ENCODE assay signal across 17 cellular contexts in genomic region chr14:75548544-75548943, GRCh38. TPM values are rescaled to one million over a fixed set of nuclear protein-coding genes. Genes with fewer than 3 reads are reported as not detected.
DNase-seq lines count a peak whose midpoint lies in the region; FAIRE-seq and TF ChIP-seq lines count a peak whose summit lies in the region.
"Had no signal": no experiment of that assay in that cellular context is flagged by ENCODE, and none has a peak within 500 bp of the region (broad histone marks: within the 10 kb centered on the region; RNA-seq: fewer than 3 reads in every experiment).

No MANE protein-coding gene starts in this region.

- H3K27ac ChIP-seq in transverse colon = no peak overlapping the region
- H3K27ac ChIP-seq: coronary artery had no signal

- no peaks in the 10 kb centered on the region for H3K9me3 Mint-ChIP-seq in activated naive CD4-positive, alpha-beta T cell treated with anti-CD3 and anti-CD28 coated beads, Interleukin-2, amount 50 U/mL, for 24 hours
- no peaks in the 10 kb centered on the region for H3K9me3 Mint-ChIP-seq in activated naive CD4-positive, alpha-beta T cell treated with anti-CD3 and anti-CD28 coated beads, Interleukin-2, amount 10 ng/mL, durations not matched to agents 7 days and 5 days
- no peaks in the 10 kb centered on the region for H3K9me3 Mint-ChIP-seq in activated T-helper 1 cell treated with anti-CD3 and anti-CD28 coated beads, Interleukin-12 subunit alpha, Interleukin-12 subunit beta, Interleukin-2, Interleukin-4 antibody, amounts not matched to agents 30 ng/mL and 10 ng/mL and 1 ng/mL, durations not matched to agents 14 hours and 24 hours and 36 hours
- H3K9me3 Mint-ChIP-seq: IgD-negative memory B cell had no signal

- in situ Hi-C loops in transverse colon (cut with MboI; ENCODE audit: low pct_ligation_motif_present in 1 of 4, low pct_unique_long_range_greater_than_20kb in 1 of 4, low sequenced_read_pairs in 3 of 4) = no loop called here

- peaks cover 16% of the 10 kb centered on the region for H3K36me3 Mint-ChIP-seq in activated naive CD4-positive, alpha-beta T cell treated with anti-CD3 and anti-CD28 coated beads, Interleukin-2, amount 50 U/mL, for 24 hours
- H3K36me3 Mint-ChIP-seq in activated naive CD4-positive, alpha-beta T cell treated with anti-CD3 and anti-CD28 coated beads, Interleukin-2, amount 10 ng/mL, durations not matched to agents 7 days and 5 days = peaks cover 25% of the 10 kb centered on the region
- H3K36me3 Mint-ChIP-seq in activated T-helper 1 cell treated with anti-CD3 and anti-CD28 coated beads, Interleukin-12 subunit alpha, Interleukin-12 subunit beta, Interleukin-2, Interleukin-4 antibody, amounts not matched to agents 30 ng/mL and 10 ng/mL and 1 ng/mL, durations not matched to agents 14 hours and 24 hours and 36 hours (ENCODE audit: low read depth) = peaks cover 49% of the 10 kb centered on the region
- H3K36me3 Mint-ChIP-seq: IgD-negative memory B cell had no signal

- H3K36me3 ChIP-seq in transverse colon = no peaks in the 10 kb centered on the region
- H3K36me3 ChIP-seq: tibial nerve had no signal

- intact Hi-C loops in activated T-helper 1 cell treated with anti-CD3 and anti-CD28 coated beads, Interleukin-12 subunit alpha, Interleukin-12 subunit beta, Interleukin-2, Interleukin-4 antibody, amounts not matched to agents 30 ng/mL and 10 ng/mL and 1 ng/mL, durations not matched to agents 14 hours and 24 hours and 36 hours (cut with micrococcal nuclease) = no loop called here
- intact Hi-C loops in transverse colon (cut with DNase I; ENCODE audit: low total_unique reads) = no loop called here

- H3K27me3 ChIP-seq in transverse colon = no peaks in the 10 kb centered on the region
- H3K27me3 ChIP-seq: tibial nerve had no signal

- peaks cover 33% of the 10 kb centered on the region for H3K4me1 Mint-ChIP-seq in activated naive CD4-positive, alpha-beta T cell treated with anti-CD3 and anti-CD28 coated beads, Interleukin-2, amount 50 U/mL, for 24 hours
- H3K4me1 Mint-ChIP-seq in activated naive CD4-positive, alpha-beta T cell treated with anti-CD3 and anti-CD28 coated beads, Interleukin-2, amount 10 ng/mL, durations not matched to agents 7 days and 5 days = peaks cover 25% of the 10 kb centered on the region
- peaks cover 73% of the 10 kb centered on the region for H3K4me1 Mint-ChIP-seq in activated T-helper 1 cell treated with anti-CD3 and anti-CD28 coated beads, Interleukin-12 subunit alpha, Interleukin-12 subunit beta, Interleukin-2, Interleukin-4 antibody, amounts not matched to agents 30 ng/mL and 10 ng/mL and 1 ng/mL, durations not matched to agents 14 hours and 24 hours and 36 hours (ENCODE audit: low read depth)

- H3K9me3 ChIP-seq in transverse colon = no peaks in the 10 kb centered on the region
- H3K9me3 ChIP-seq: tibial nerve had no signal

- no peaks in the 10 kb centered on the region for H3K27me3 Mint-ChIP-seq in activated naive CD4-positive, alpha-beta T cell treated with anti-CD3 and anti-CD28 coated beads, Interleukin-2, amount 50 U/mL, for 24 hours
- H3K27me3 Mint-ChIP-seq in activated naive CD4-positive, alpha-beta T cell treated with anti-CD3 and anti-CD28 coated beads, Interleukin-2, amount 10 ng/mL, durations not matched to agents 7 days and 5 days = no peaks in the 10 kb centered on the region
- H3K27me3 Mint-ChIP-seq in activated T-helper 1 cell treated with anti-CD3 and anti-CD28 coated beads, Interleukin-12 subunit alpha, Interleukin-12 subunit beta, Interleukin-2, Interleukin-4 antibody, amounts not matched to agents 30 ng/mL and 10 ng/mL and 1 ng/mL, durations not matched to agents 14 hours and 24 hours and 36 hours (ENCODE audit: insufficient read depth) = no peaks in the 10 kb centered on the region
- H3K27me3 Mint-ChIP-seq: IgD-negative memory B cell had no signal

- no peak overlapping the region for H3K4me3 Mint-ChIP-seq in activated naive CD4-positive, alpha-beta T cell treated with anti-CD3 and anti-CD28 coated beads, Interleukin-2, amount 50 U/mL, for 24 hours
- H3K4me3 Mint-ChIP-seq in activated naive CD4-positive, alpha-beta T cell treated with anti-CD3 and anti-CD28 coated beads, Interleukin-2, amount 10 ng/mL, durations not matched to agents 7 days and 5 days = no peak overlapping the region
- peak overlapping the region; percentile 19 for H3K4me3 Mint-ChIP-seq in activated T-helper 1 cell treated with anti-CD3 and anti-CD28 coated beads, Interleukin-12 subunit alpha, Interleukin-12 subunit beta, Interleukin-2, Interleukin-4 antibody, amounts not matched to agents 30 ng/mL and 10 ng/mL and 1 ng/mL, durations not matched to agents 14 hours and 24 hours and 36 hours

- H3K4me1 ChIP-seq in transverse colon = peaks cover 0 to 21% (median 0%) of the 10 kb centered on the region in 4 donors

- H3K4me3 ChIP-seq in transverse colon = no peak overlapping the region
- H3K4me3 ChIP-seq: coronary artery, tibial nerve had no signal

- H3K27ac Mint-ChIP-seq in activated naive CD4-positive, alpha-beta T cell treated with anti-CD3 and anti-CD28 coated beads, Interleukin-2, amount 50 U/mL, for 24 hours = peak overlapping the region; percentile 68
- no peak overlapping the region for H3K27ac Mint-ChIP-seq in activated naive CD4-positive, alpha-beta T cell treated with anti-CD3 and anti-CD28 coated beads, Interleukin-2, amount 10 ng/mL, durations not matched to agents 7 days and 5 days
- peak overlapping the region; percentile 57 for H3K27ac Mint-ChIP-seq in activated T-helper 1 cell treated with anti-CD3 and anti-CD28 coated beads, Interleukin-12 subunit alpha, Interleukin-12 subunit beta, Interleukin-2, Interleukin-4 antibody, amounts not matched to agents 30 ng/mL and 10 ng/mL and 1 ng/mL, durations not matched to agents 14 hours and 24 hours and 36 hours

- TF ChIP-seq CTCF in transverse colon (IDR thresholded peaks at IDR 0.05) = no peak

- TF ChIP-seq POLR2A in transverse colon (IDR thresholded peaks at IDR 0.05) = no peak

- FAIRE-seq in urothelium cell line (lab: Jason Lieb, UNC) = no peak

- CTCF ChIA-PET in activated naive CD4-positive, alpha-beta T cell treated with anti-CD3 and anti-CD28 coated beads, Interleukin-2, amount 10 ng/mL, durations not matched to agents 7 days and 5 days (lab: Charles Lee) = interaction anchor here (0.6 kb wide), 1 partner anchor 15 kb away, joined by 3 read pairs; no protein-coding TSS in a partner anchor

- no peak for DNase-seq in activated naive CD4-positive, alpha-beta T cell treated with anti-CD3 and anti-CD28 coated beads, Interleukin-2, amount 10 ng/mL, durations not matched to agents 7 days and 5 days
- DNase-seq in activated T-helper 1 cell treated with anti-CD3 and anti-CD28 coated beads, Interleukin-12 subunit alpha, Interleukin-12 subunit beta, Interleukin-2, Interleukin-4 antibody, amounts not matched to agents 30 ng/mL and 10 ng/mL and 1 ng/mL, durations not matched to agents 14 hours and 24 hours and 36 hours (ENCODE audit: low spot score) = no peak
- DNase-seq in iris pigment epithelial cell (ENCODE audit: low read depth) (peak; percentile 76), transverse colon (peak; percentile 51), GOT3 (lab: John Stamatoyannopoulos, UW) (no peak), urothelium cell line (ENCODE audit: low spot score) (no peak), NCI-H2029 (lab: John Stamatoyannopoulos, UW) (no peak)
- DNase-seq: activated CD4-positive, alpha-beta T cell treated with anti-CD3 and anti-CD28 coated beads, Interleukin-2, amount 50 U/mL, for 1 hour; DND-41; foreskin melanocyte; NCI-H1105 treated with DMSO at 0.1 percent for 48 hours; NCI-H446 had no signal

- TF ChIP-seq EP300 in transverse colon (IDR thresholded peaks at IDR 0.05; ENCODE audit: low read depth) = no peak

- WGBS in transverse colon (ENCODE audit: low coverage in 1 of 2), 2 donors = 39 to 56% methylated on average over 2 to 6 of the region's 7 CpGs

RNA-seq across cellular contexts. Expression of gene BATF, which starts 26.3 kb away (rescaled TPM):
- total RNA-seq in activated T-helper 1 cell treated with anti-CD3 and anti-CD28 coated beads, Interleukin-12 subunit alpha, Interleukin-12 subunit beta, Interleukin-2, Interleukin-4 antibody, amounts not matched to agents 30 ng/mL and 10 ng/mL and 1 ng/mL, durations not matched to agents 14 hours and 24 hours and 36 hours = 213 and 214 TPM in 2 replicates
- total RNA-seq in transverse colon = 1 to 10 TPM in 2 of 4 donors, not detected in 2; 2.7 TPM

RNA-seq across cellular contexts. Expression of gene FLVCR2, which starts 29.9 kb away (rescaled TPM):
- 2.5 and 2.9 TPM in 2 replicates for total RNA-seq in activated T-helper 1 cell treated with anti-CD3 and anti-CD28 coated beads, Interleukin-12 subunit alpha, Interleukin-12 subunit beta, Interleukin-2, Interleukin-4 antibody, amounts not matched to agents 30 ng/mL and 10 ng/mL and 1 ng/mL, durations not matched to agents 14 hours and 24 hours and 36 hours
- 10 to 100 TPM in 3 of 4 donors, 1 to 10 TPM in 1; 6.2 to 54.5 (median 45.0) TPM for total RNA-seq in transverse colon
- total RNA-seq: OCI-LY7 had no signal

Comparison
In these comparisons a context has a peak if more than half of its experiments do, and no peak if none do; other contexts are left out.
1. DNase-seq: peak in iris pigment epithelial cell (single experiment) and transverse colon (single experiment); none in activated naive CD4-positive, alpha-beta T cell treated with anti-CD3 and anti-CD28 coated beads, Interleukin-2, amount 10 ng/mL, durations not matched to agents 7 days and 5 days (single experiment), activated T-helper 1 cell treated with anti-CD3 and anti-CD28 coated beads, Interleukin-12 subunit alpha, Interleukin-12 subunit beta, Interleukin-2, Interleukin-4 antibody, amounts not matched to agents 30 ng/mL and 10 ng/mL and 1 ng/mL, durations not matched to agents 14 hours and 24 hours and 36 hours (single experiment), GOT3 (single experiment), urothelium cell line (single experiment) and NCI-H2029 (single experiment).
2. RNA of gene BATF, which starts 26.3 kb away (total RNA-seq): 213 to 214 TPM in activated T-helper 1 cell treated with anti-CD3 and anti-CD28 coated beads, Interleukin-12 subunit alpha, Interleukin-12 subunit beta, Interleukin-2, Interleukin-4 antibody, amounts not matched to agents 30 ng/mL and 10 ng/mL and 1 ng/mL, durations not matched to agents 14 hours and 24 hours and 36 hours; 2.7 TPM in transverse colon; every median in the first group is over 10 times any median in the second.